In the genomic region with DNA sequence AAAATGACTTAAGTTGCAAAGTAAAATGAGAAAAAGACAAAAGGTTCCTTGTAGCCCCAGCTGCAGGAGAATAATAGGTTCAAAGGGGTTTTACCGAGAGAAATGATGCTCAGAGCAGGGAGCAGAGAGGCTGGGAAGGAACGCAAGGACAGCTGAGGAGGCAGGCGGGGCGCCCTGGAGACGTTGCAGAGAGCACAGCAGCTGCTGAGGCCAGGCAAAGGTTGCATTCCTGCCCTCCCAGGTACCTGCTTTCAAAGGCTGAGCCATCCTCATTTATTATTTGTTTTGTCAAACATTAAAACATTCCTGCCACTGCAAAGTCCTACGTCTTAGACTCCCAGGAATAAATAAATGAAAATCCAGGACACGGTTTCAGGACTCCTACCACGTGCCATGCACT, we compare ENCODE assay signal across 27 cellular contexts. TPM values are rescaled to one million over a fixed set of nuclear protein-coding genes. Genes with fewer than 3 reads are reported as not detected.
DNase-seq lines count a peak whose midpoint lies in the region; ATAC-seq and TF ChIP-seq lines count a peak whose summit lies in the region.
"Had no signal": no experiment of that assay in that cellular context is flagged by ENCODE, and none has a peak within 500 bp of the region (broad histone marks: within the 10 kb centered on the region; RNA-seq: fewer than 3 reads in every experiment).

No MANE protein-coding gene starts in this region.

- H3K23me2 ChIP-seq in H9 (ENCODE audit: insufficient read length, low read depth, low read length, poor library complexity, severe bottlenecking): peaks cover 6% of the 10 kb centered on the region

- H3K14ac ChIP-seq in H9 (ENCODE audit: insufficient read depth, low read length): no peak overlapping the region

- no peaks in the 10 kb centered on the region for H3K79me1 ChIP-seq in H9 (ENCODE audit: insufficient read depth, low read depth, low read length, poor library complexity, severe bottlenecking)

- peaks cover 0 to 4% of the 10 kb centered on the region in 2 experiments; a peak in 2 of 5 replicates for H3K9me3 Mint-ChIP-seq in H9
- H3K9me3 Mint-ChIP-seq in central memory CD8-positive, alpha-beta T cell: no peaks in the 10 kb centered on the region
- H3K9me3 Mint-ChIP-seq: activated CD4-positive, alpha-beta memory T cell treated with anti-CD3 and anti-CD28 coated beads for 36 hours; activated naive CD4-positive, alpha-beta T cell treated with anti-CD3 and anti-CD28 coated beads, Interleukin-2, amount 50 U/mL, for 24 hours; CD14-positive monocyte; stimulated activated effector memory CD8-positive, alpha-beta T cell treated with anti-CD3 and anti-CD28 coated beads, Interleukin-12 subunit alpha, Interleukin-12 subunit beta, amount 100 ng/mL, for 72 hours had no signal

- H3K4me1 ChIP-seq in H9 (ENCODE audit: insufficient read depth, low read length): peaks cover 8% of the 10 kb centered on the region; the same call in 1 of the 2 replicates
- H3K4me1 ChIP-seq: left lung, upper lobe of right lung had no signal

- no peaks in the 10 kb centered on the region for H3K27me3 ChIP-seq in H9 (ENCODE audit: insufficient read depth, low read length)
- H3K27me3 ChIP-seq: upper lobe of right lung had no signal

- H3K27me3 Mint-ChIP-seq in H9 (ENCODE audit: low read depth): no peaks in the 10 kb centered on the region
- peaks cover 21% of the 10 kb centered on the region for H3K27me3 Mint-ChIP-seq in central memory CD8-positive, alpha-beta T cell

- H2BK5ac ChIP-seq in H9 (ENCODE audit: insufficient read length, low read length): no peak overlapping the region

- H3T11ph ChIP-seq in H9 (ENCODE audit: low read length): no peak overlapping the region

- no peak for ATAC-seq in central memory CD8-positive, alpha-beta T cell (replicated peaks; ENCODE audit: extremely low read depth, poor library complexity, severe bottlenecking)
- ATAC-seq: left lung; stimulated activated effector memory CD8-positive, alpha-beta T cell treated with anti-CD3 and anti-CD28 coated beads, Interleukin-12 subunit alpha, Interleukin-12 subunit beta, amount 100 ng/mL, for 72 hours; upper lobe of right lung had no signal

- peak overlapping the region in 2 of 3 experiments; percentile 65 to 87; a peak in 5 of 7 replicates for H3K27ac Mint-ChIP-seq in H9
- H3K27ac Mint-ChIP-seq in central memory CD8-positive, alpha-beta T cell (ENCODE audit: low read depth): peak overlapping the region; percentile 49
- H3K27ac Mint-ChIP-seq: activated CD4-positive, alpha-beta memory T cell treated with anti-CD3 and anti-CD28 coated beads for 36 hours; activated naive CD4-positive, alpha-beta T cell treated with anti-CD3 and anti-CD28 coated beads, Interleukin-2, amount 50 U/mL, for 24 hours; CD14-positive monocyte; stimulated activated effector memory CD8-positive, alpha-beta T cell treated with anti-CD3 and anti-CD28 coated beads, Interleukin-12 subunit alpha, Interleukin-12 subunit beta, amount 100 ng/mL, for 72 hours had no signal

- no peak overlapping the region for H4K5ac ChIP-seq in H9 (ENCODE audit: insufficient read length, low read depth, low read length)

- no peak overlapping the region for H3K23ac ChIP-seq in H9 (ENCODE audit: insufficient read length, low read depth, low read length)

- H3K79me2 ChIP-seq in H9 (ENCODE audit: insufficient read depth, low read length): no peaks in the 10 kb centered on the region

- no peak overlapping the region for H2BK120ac ChIP-seq in H9 (ENCODE audit: low read depth, low read length, poor library complexity, severe bottlenecking)

- no peak overlapping the region for H2BK15ac ChIP-seq in H9 (ENCODE audit: low read depth, low read length)

- TF ChIP-seq CTCF in H9 (conservative IDR thresholded peaks at IDR 0.05): no peak
- no peak for TF ChIP-seq CTCF in GM20000 (IDR thresholded peaks at IDR 0.05; ENCODE audit: extremely low read depth, missing control alignments)

- H3K9ac ChIP-seq in H9 (ENCODE audit: extremely low read depth, insufficient read length, low read length): no peak overlapping the region

- H3K4me3 Mint-ChIP-seq in H9: peak overlapping the region in 1 of 2 experiments; percentile 53; a peak in 3 of 5 replicates
- H3K4me3 Mint-ChIP-seq in central memory CD8-positive, alpha-beta T cell: no peak overlapping the region
- H3K4me3 Mint-ChIP-seq: activated CD4-positive, alpha-beta memory T cell treated with anti-CD3 and anti-CD28 coated beads for 36 hours; activated naive CD4-positive, alpha-beta T cell treated with anti-CD3 and anti-CD28 coated beads, Interleukin-2, amount 50 U/mL, for 24 hours; CD14-positive monocyte; stimulated activated effector memory CD8-positive, alpha-beta T cell treated with anti-CD3 and anti-CD28 coated beads, Interleukin-12 subunit alpha, Interleukin-12 subunit beta, amount 100 ng/mL, for 72 hours had no signal

- WGBS in H9 (ENCODE audit: extremely low coverage, insufficient read length, low lambda C conversion rate): no CpG with 5 or more reads among the region's 8 CpGs

- no peaks in the 10 kb centered on the region for H4K20me1 ChIP-seq in H9 (ENCODE audit: control insufficient read depth, insufficient read depth, insufficient read length)

- no peak overlapping the region for H2BK12ac ChIP-seq in H9 (ENCODE audit: insufficient read length, low read depth, low read length)

- no peak overlapping the region for H4K91ac ChIP-seq in H9 (ENCODE audit: insufficient read length, low read depth, low read length)

- no peak overlapping the region for H3K4me2 ChIP-seq in H9 (ENCODE audit: insufficient read depth, insufficient read length, low read length)

- DNase-seq in H9: peak; percentile 74
- DNase-seq in central memory CD8-positive, alpha-beta T cell (ENCODE audit: low spot score in 2 of 2): no peak
- peak; percentile 8 for DNase-seq in iris pigment epithelial cell (ENCODE audit: low read depth)
- peak; percentile 6 for DNase-seq in retina
- DNase-seq in SHP77 (lab: John Stamatoyannopoulos, UW): no peak
- no peak for DNase-seq in putamen (ENCODE audit: low spot score)
- DNase-seq in GM20000 (ENCODE audit: low spot score): no peak
- DNase-seq: activated CD4-positive, alpha-beta memory T cell treated with anti-CD3 and anti-CD28 coated beads for 36 hours; activated CD8-positive, alpha-beta memory T cell treated with anti-CD3 and anti-CD28 coated beads, Interleukin-2, amount 50 U/mL, for 4 hours; amygdala; Calu3; effector memory CD4-positive, alpha-beta T cell; erythroblast; mesenchymal stem cell; NCI-H1092; NCI-H1694 treated with DMSO at 0.1 percent for 48 hours; NCI-H2171 treated with DMSO at 0.1 percent for 48 hours; NCI-H524; nucleus accumbens; SHP77 treated with DMSO at 0.1 percent for 48 hours; stimulated activated CD4-positive, alpha-beta T cell treated with anti-CD3 and anti-CD28 coated beads, Interleukin-4, amount 100 ng/mL, for 1 hour; substantia nigra; upper lobe of right lung had no signal

- H3K18ac ChIP-seq in H9 (ENCODE audit: insufficient read length, low read depth, low read length): no peak overlapping the region

- H3K9me3 ChIP-seq in H9 (ENCODE audit: control insufficient read depth, low read depth, low read length): no peaks in the 10 kb centered on the region
- H3K9me3 ChIP-seq: left lung, upper lobe of right lung had no signal

- no peak overlapping the region for H3K56ac ChIP-seq in H9 (ENCODE audit: insufficient read length, low read depth, low read length)

- no peak overlapping the region for H3K4ac ChIP-seq in H9 (ENCODE audit: low read depth, low read length)

- peaks cover 35 to 48% of the 10 kb centered on the region in 2 experiments for H3K4me1 Mint-ChIP-seq in H9
- no peaks in the 10 kb centered on the region for H3K4me1 Mint-ChIP-seq in central memory CD8-positive, alpha-beta T cell
- H3K4me1 Mint-ChIP-seq: activated naive CD4-positive, alpha-beta T cell treated with anti-CD3 and anti-CD28 coated beads, Interleukin-2, amount 50 U/mL, for 24 hours had no signal

- no peak overlapping the region for H2AFZ ChIP-seq in H9 (ENCODE audit: low read length)

- no peak overlapping the region for H4K8ac ChIP-seq in H9 (replicated peaks; ENCODE audit: insufficient read length, low read depth, low read length)

- H3K36me3 Mint-ChIP-seq in H9 (ENCODE audit: insufficient read depth in 1 of 3, low read depth in 3 of 3): peaks cover 0 to 4% (median 0%) of the 10 kb centered on the region in 3 experiments; a peak in 1 of 7 replicates
- peaks cover 2% of the 10 kb centered on the region for H3K36me3 Mint-ChIP-seq in central memory CD8-positive, alpha-beta T cell (ENCODE audit: insufficient read depth)
- H3K36me3 Mint-ChIP-seq: activated CD4-positive, alpha-beta memory T cell treated with anti-CD3 and anti-CD28 coated beads for 36 hours; activated naive CD4-positive, alpha-beta T cell treated with anti-CD3 and anti-CD28 coated beads, Interleukin-2, amount 50 U/mL, for 24 hours; stimulated activated effector memory CD8-positive, alpha-beta T cell treated with anti-CD3 and anti-CD28 coated beads, Interleukin-12 subunit alpha, Interleukin-12 subunit beta, amount 100 ng/mL, for 72 hours had no signal

- no peak overlapping the region for H2BK20ac ChIP-seq in H9 (ENCODE audit: low read depth, low read length, poor library complexity, severe bottlenecking)

- no peak overlapping the region for H2AK5ac ChIP-seq in H9 (ENCODE audit: insufficient read length, low read length)

- peak overlapping the region; percentile 13 for H3K27ac ChIP-seq in H9 (ENCODE audit: insufficient read length, low read depth, low read length)
- H3K27ac ChIP-seq: left lung, upper lobe of right lung had no signal

RNA-seq across cellular contexts. Expression of gene VAPB, which starts 16.2 kb away (rescaled TPM):
- total RNA-seq in H9 (2021): 64.7 and 65.1 TPM in 2 replicates

Comparison
In these comparisons a context has a peak if more than half of its experiments do, and no peak if none do; other contexts are left out.
1. DNase-seq: peak in H9 (single experiment), iris pigment epithelial cell (single experiment) and retina (single experiment); none in central memory CD8-positive, alpha-beta T cell (0 of 2), SHP77 (0 of 2), putamen (single experiment) and GM20000 (single experiment).